In the genomic region with DNA sequence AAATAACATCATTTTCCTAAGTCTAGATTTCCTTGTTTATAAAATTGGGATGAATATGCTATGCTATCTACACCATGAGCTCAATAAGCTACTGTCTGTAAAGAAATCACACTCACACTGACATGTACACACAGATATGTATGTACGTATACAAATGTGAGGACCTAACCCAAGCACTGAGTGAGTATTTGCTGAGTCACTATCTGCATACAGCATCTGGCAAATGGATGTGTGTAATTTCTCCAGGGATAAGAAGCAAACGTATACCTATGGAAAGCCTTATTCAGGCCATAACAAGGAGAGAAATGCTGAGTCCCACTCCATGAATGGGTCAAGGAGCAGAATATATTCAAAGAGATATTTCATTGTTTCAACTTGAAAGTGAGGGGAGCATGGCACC, we compare ENCODE assay signal across 20 cellular contexts.
DNase-seq lines count a peak whose midpoint lies in the region; ATAC-seq and TF ChIP-seq lines count a peak whose summit lies in the region.
"Had no signal": no experiment of that assay in that cellular context is flagged by ENCODE, and none has a peak within 500 bp of the region (broad histone marks: within the 10 kb centered on the region; RNA-seq: fewer than 3 reads in every experiment).

No MANE protein-coding gene starts in this region.

- no peak for ATAC-seq in HG03442 (IDR thresholded peaks at IDR 0.05; ENCODE audit: unreplicated experiment)
- ATAC-seq in lower lobe of right lung: no peak
- ATAC-seq: activated CD4-positive, CD25-positive, alpha-beta regulatory T cell treated with anti-CD3 and anti-CD28 coated beads, Interleukin-2, amount 50 U/mL, for 24 hours; activated T-helper 17 cell treated with anti-CD3 and anti-CD28 coated beads, Interleukin-2, amount 50 U/mL, for 72 hours; stimulated activated naive B cell treated with anti-CD40 and anti-IgM and Interleukin-4, amounts not matched to agents 10 μg/mL and 1 μg/mL and 100 μg/mL, for 72 hours had no signal

- H3K9ac ChIP-seq in adipocyte (ENCODE audit: low read length): no peak overlapping the region

- DNase-seq in DMS53 (lab: John Stamatoyannopoulos, UW) (peak; percentile 14), DMS53 treated with DMSO at 0.1 percent for 48 hours (lab: John Stamatoyannopoulos, UW; ENCODE audit: unreplicated experiment) (no peak), adipocyte (ENCODE audit: low read depth) (peak; percentile 22), fibroblast of peridontal ligament (ENCODE audit: extremely low read depth) (peak; percentile 56), activated gamma-delta T cell treated with Interleukin-2 at 50 U/mL for 16 hours (no peak), coronary artery (ENCODE audit: low spot score) (no peak), lower lobe of right lung (no peak)
- DNase-seq: amygdala; DMS79 treated with DMSO at 0.1 percent for 48 hours; head of caudate nucleus; NCI-H2029; NCI-H510A treated with DMSO at 0.1 percent for 48 hours; nephron progenitor cell; SIG-M5; stimulated activated naive B cell treated with anti-CD40 and anti-IgM and Interleukin-4, amounts not matched to agents 10 μg/mL and 1 μg/mL and 100 μg/mL, for 72 hours had no signal

- H3K27me3 ChIP-seq in adipocyte (replicated peaks; ENCODE audit: control insufficient read depth, insufficient read depth, low read length) (no peaks in the 10 kb centered on the region), lower lobe of right lung (ENCODE audit: low read depth) (no peaks in the 10 kb centered on the region)
- H3K27me3 ChIP-seq: tibial nerve had no signal

- H3K9me3 ChIP-seq in adipocyte (ENCODE audit: control insufficient read depth, low read length): no peaks in the 10 kb centered on the region
- no peaks in the 10 kb centered on the region for H3K9me3 ChIP-seq in lower lobe of right lung
- H3K9me3 ChIP-seq: tibial nerve had no signal

- H3K27ac ChIP-seq in coronary artery: no peak overlapping the region
- no peak overlapping the region for H3K27ac ChIP-seq in lower lobe of right lung
- H3K27ac ChIP-seq: 22Rv1, tibial nerve had no signal

- TF ChIP-seq CTCF in coronary artery (IDR thresholded peaks at IDR 0.05): no peak
- no peak for TF ChIP-seq CTCF in lower lobe of right lung (IDR thresholded peaks at IDR 0.05)

- H3K4me3 ChIP-seq in adipocyte (ENCODE audit: low read length) (no peak overlapping the region), coronary artery (no peak overlapping the region), lower lobe of right lung (no peak overlapping the region)
- H3K4me3 ChIP-seq: tibial nerve had no signal

- H3K4me1 ChIP-seq in adipocyte (ENCODE audit: control insufficient read depth, insufficient read depth, low read length) (no peaks in the 10 kb centered on the region), lower lobe of right lung (no peaks in the 10 kb centered on the region)
- H3K4me1 ChIP-seq: tibial nerve had no signal

- H3K36me3 ChIP-seq in adipocyte (ENCODE audit: control insufficient read depth, insufficient read depth, low read length, severe bottlenecking) (no peaks in the 10 kb centered on the region), lower lobe of right lung (no peaks in the 10 kb centered on the region)
- H3K36me3 ChIP-seq: tibial nerve had no signal

- intact Hi-C loops in lower lobe of right lung (cut with DNase I): no loop called here

Comparison
In these comparisons a context has a peak if more than half of its experiments do, and no peak if none do; other contexts are left out.
1. DNase-seq: peak in DMS53 (single experiment), adipocyte (single experiment) and fibroblast of peridontal ligament (single experiment); none in DMS53 treated with DMSO at 0.1 percent for 48 hours (single experiment), activated gamma-delta T cell treated with Interleukin-2 at 50 U/mL for 16 hours (single experiment), coronary artery (single experiment) and lower lobe of right lung (single experiment).